In genomic region chr3:71944482-71944881, GRCh38 we compare ENCODE assay signal across 15 cellular contexts.
A peak's percentile ranks its signal among the peaks of the same experiment; 100 is the strongest.
DNase-seq lines count a peak whose midpoint lies in the region; ATAC-seq and FAIRE-seq lines count a peak whose summit lies in the region.
"Had no signal": no experiment of that assay in that cellular context is flagged by ENCODE, and none has a peak within 500 bp of the region (broad histone marks: within the 10 kb centered on the region; RNA-seq: fewer than 3 reads in every experiment).

No MANE protein-coding gene starts in this region.

- no peak overlapping the region for H3K27ac Mint-ChIP-seq in activated CD4-positive, alpha-beta memory T cell treated with anti-CD3 and anti-CD28 coated beads, Interleukin-2, amount 10 ng/mL, durations not matched to agents 7 days and 5 days
- H3K27ac Mint-ChIP-seq: CD8-positive, alpha-beta T cell had no signal

- H3K36me3 Mint-ChIP-seq in activated CD4-positive, alpha-beta memory T cell treated with anti-CD3 and anti-CD28 coated beads, Interleukin-2, amount 10 ng/mL, durations not matched to agents 7 days and 5 days (ENCODE audit: low read depth): no peaks in the 10 kb centered on the region
- H3K36me3 Mint-ChIP-seq: CD8-positive, alpha-beta T cell had no signal

- POLR2A ChIA-PET in activated CD4-positive, alpha-beta memory T cell treated with anti-CD3 and anti-CD28 coated beads, Interleukin-2, amount 10 ng/mL, durations not matched to agents 7 days and 5 days (lab: Charles Lee): no interaction called here

- ATAC-seq in GM18909 (IDR thresholded peaks at IDR 0.05; ENCODE audit: poor library complexity, unreplicated experiment): no peak
- ATAC-seq: CD8-positive, alpha-beta T cell; HCT116 had no signal

- CTCF ChIA-PET in activated CD4-positive, alpha-beta memory T cell treated with anti-CD3 and anti-CD28 coated beads, Interleukin-2, amount 10 ng/mL, durations not matched to agents 7 days and 5 days (lab: Charles Lee): interaction anchor here (1.0 kb wide), 1 partner anchor 13 kb away, joined by 4 read pairs; no protein-coding TSS in a partner anchor

- H3K27me3 Mint-ChIP-seq in activated CD4-positive, alpha-beta memory T cell treated with anti-CD3 and anti-CD28 coated beads, Interleukin-2, amount 10 ng/mL, durations not matched to agents 7 days and 5 days: peaks cover 12% of the 10 kb centered on the region

- H3K9me3 Mint-ChIP-seq in activated CD4-positive, alpha-beta memory T cell treated with anti-CD3 and anti-CD28 coated beads, Interleukin-2, amount 10 ng/mL, durations not matched to agents 7 days and 5 days: peaks cover 4% of the 10 kb centered on the region
- H3K9me3 Mint-ChIP-seq: CD8-positive, alpha-beta T cell had no signal

- peak; percentile 85 for DNase-seq in NCI-H1092 treated with DMSO at 0.1 percent for 48 hours (lab: John Stamatoyannopoulos, UW)
- peak; percentile 71 for DNase-seq in NCI-H146 (lab: John Stamatoyannopoulos, UW)
- DNase-seq in NCI-H2171 treated with DMSO at 0.1 percent for 48 hours (lab: John Stamatoyannopoulos, UW): peak; percentile 81
- no peak for DNase-seq in NCI-H187 (lab: John Stamatoyannopoulos, UW)
- DNase-seq in activated CD4-positive, alpha-beta memory T cell treated with anti-CD3 and anti-CD28 coated beads, Interleukin-2, amount 10 ng/mL, durations not matched to agents 7 days and 5 days: no peak
- DNase-seq: CD8-positive, alpha-beta T cell; GM23248; IMR-90; Kasumi-1; NCI-H187 treated with DMSO at 0.1 percent for 48 hours; NCI-H524 treated with DMSO at 0.1 percent for 48 hours; T-helper 1 cell had no signal

- peak; percentile 51 for FAIRE-seq in islet of Langerhans (lab: Jason Lieb, UNC)

- no peaks in the 10 kb centered on the region for H3K4me1 Mint-ChIP-seq in activated CD4-positive, alpha-beta memory T cell treated with anti-CD3 and anti-CD28 coated beads, Interleukin-2, amount 10 ng/mL, durations not matched to agents 7 days and 5 days

- no peak overlapping the region for H3K4me3 Mint-ChIP-seq in activated CD4-positive, alpha-beta memory T cell treated with anti-CD3 and anti-CD28 coated beads, Interleukin-2, amount 10 ng/mL, durations not matched to agents 7 days and 5 days
- H3K4me3 Mint-ChIP-seq: CD8-positive, alpha-beta T cell had no signal

Comparison
In these comparisons a context has a peak if more than half of its experiments do, and no peak if none do; other contexts are left out.
1. DNase-seq: peak in NCI-H1092 treated with DMSO at 0.1 percent for 48 hours (single experiment), NCI-H146 (single experiment) and NCI-H2171 treated with DMSO at 0.1 percent for 48 hours (single experiment); none in NCI-H187 (0 of 2) and activated CD4-positive, alpha-beta memory T cell treated with anti-CD3 and anti-CD28 coated beads, Interleukin-2, amount 10 ng/mL, durations not matched to agents 7 days and 5 days (single experiment).